In the genomic region with DNA sequence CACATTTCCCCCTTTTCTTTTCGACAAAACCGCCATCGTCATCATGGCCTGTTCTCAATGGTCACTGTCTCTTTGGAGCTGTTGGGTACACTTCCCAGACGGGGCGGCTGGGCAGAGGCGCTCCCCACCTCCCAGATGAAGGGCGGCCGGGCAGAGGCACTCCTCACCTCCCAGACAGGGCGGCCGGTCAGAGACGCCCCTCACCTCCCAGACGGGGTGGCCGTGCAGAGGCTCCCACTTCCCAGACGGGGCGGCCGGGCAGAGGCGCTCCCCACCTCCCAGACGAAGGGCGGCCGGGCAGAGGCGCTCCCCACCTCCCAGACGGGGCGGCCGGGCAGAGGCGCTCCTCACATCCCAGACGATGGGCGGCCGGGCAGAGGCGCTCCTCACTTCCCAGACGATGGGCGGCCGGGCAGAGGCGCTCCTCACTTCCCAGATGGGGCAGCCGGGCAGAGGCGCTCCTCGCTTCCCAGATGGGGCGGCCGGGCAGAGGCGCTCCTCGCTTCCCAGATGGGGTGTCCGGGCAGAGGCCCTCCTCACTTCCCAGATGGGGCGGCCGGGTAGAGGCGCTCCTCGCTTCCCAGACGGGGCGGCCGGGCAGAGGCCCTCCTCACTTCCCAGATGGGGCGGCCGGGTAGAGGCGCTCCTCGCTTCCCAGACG, we compare ENCODE assay signal across 2 cellular contexts.
DNase-seq lines count a peak whose midpoint lies in the region; TF ChIP-seq lines count a peak whose summit lies in the region.
"Not testable (repeated sequence)": the region's sequence is repeated elsewhere in the genome, so short reads cannot be mapped to it uniquely, and the experiment has no call there.

No MANE protein-coding gene starts in this region.

- H3K4me1 Mint-ChIP-seq in chondrocyte (ENCODE audit: low read depth), result not testable (repeated sequence)

- not testable (repeated sequence) for H3K27ac Mint-ChIP-seq in chondrocyte (ENCODE audit: unreplicated experiment)

- not testable (repeated sequence) for H3K36me3 Mint-ChIP-seq in chondrocyte (ENCODE audit: low read depth)

- not testable (repeated sequence) for H3K4me3 Mint-ChIP-seq in chondrocyte (ENCODE audit: unreplicated experiment)

- H3K9me3 Mint-ChIP-seq in chondrocyte (ENCODE audit: low read depth), result not testable (repeated sequence)

- intact Hi-C loops in posterior vena cava (cut with DNase I), result not testable (repeated sequence)

- not testable (repeated sequence) for H3K27me3 Mint-ChIP-seq in chondrocyte (ENCODE audit: low read depth)

- TF ChIP-seq CTCF in chondrocyte (IDR thresholded peaks at IDR 0.05), result not testable (repeated sequence)

- DNase-seq in chondrocyte (ENCODE audit: low spot score) (peak; percentile 65), posterior vena cava (ENCODE audit: low spot score) (peak; percentile 51)
